ENCODE assay signal across 18 cellular contexts in the genomic region with DNA sequence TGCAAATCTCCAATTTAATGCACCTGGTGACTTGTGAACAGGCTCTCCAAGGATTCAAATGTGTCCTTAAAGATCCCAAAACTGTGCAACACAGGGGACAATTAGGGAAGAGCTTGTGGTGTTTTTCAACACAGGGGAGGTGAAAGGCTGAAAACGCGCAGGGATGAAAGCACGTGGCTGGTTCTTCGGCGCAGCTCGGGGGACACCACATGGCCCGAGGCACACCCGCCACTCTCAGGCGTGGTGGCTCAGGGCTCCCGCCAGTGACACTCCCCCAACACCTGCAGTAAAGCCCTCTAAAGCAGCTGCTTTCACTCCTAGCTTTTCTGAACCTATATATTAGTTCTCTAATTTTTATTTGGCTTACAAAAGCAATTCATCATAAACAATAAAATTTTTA.
"Had no signal": no experiment of that assay in that cellular context is flagged by ENCODE, and none has a peak within 500 bp of the region (broad histone marks: within the 10 kb centered on the region; RNA-seq: fewer than 3 reads in every experiment).

No MANE protein-coding gene starts in this region.

- DNase-seq: dermis blood vessel endothelial cell; dorsolateral prefrontal cortex; effector CD4-positive, alpha-beta T cell; effector memory CD4-positive, alpha-beta T cell; foreskin keratinocyte; glutamatergic neuron; heart right ventricle; hippocampal formation; kidney glomerular epithelial cell; left colon; left ventricle myocardium inferior; lower lobe of right lung; mesenchymal stem cell; naive B cell had no signal

- H3K4me1 ChIP-seq: esophagus muscularis mucosa, foreskin keratinocyte, heart right ventricle, left ventricle myocardium inferior, lower lobe of right lung had no signal

- ATAC-seq: foreskin keratinocyte, heart right ventricle, left colon, left lobe of liver, lower lobe of right lung, mucosa of descending colon had no signal

- H3K27me3 ChIP-seq: dorsolateral prefrontal cortex, esophagus muscularis mucosa, foreskin keratinocyte had no signal

- H3K36me3 ChIP-seq: esophagus muscularis mucosa, heart right ventricle, left ventricle myocardium inferior, lower lobe of right lung had no signal

- H3K4me3 ChIP-seq: coronary artery, dorsolateral prefrontal cortex, esophagus muscularis mucosa, heart right ventricle, left ventricle myocardium inferior, lower lobe of right lung, mucosa of descending colon had no signal

- H3K9me3 ChIP-seq: mucosa of descending colon had no signal

- H3K27ac ChIP-seq: coronary artery, dorsolateral prefrontal cortex, esophagus muscularis mucosa, foreskin keratinocyte, heart right ventricle, left ventricle myocardium inferior, lower lobe of right lung had no signal
